Comparison of ENCODE assay signal across 17 cellular contexts in the genomic region with DNA sequence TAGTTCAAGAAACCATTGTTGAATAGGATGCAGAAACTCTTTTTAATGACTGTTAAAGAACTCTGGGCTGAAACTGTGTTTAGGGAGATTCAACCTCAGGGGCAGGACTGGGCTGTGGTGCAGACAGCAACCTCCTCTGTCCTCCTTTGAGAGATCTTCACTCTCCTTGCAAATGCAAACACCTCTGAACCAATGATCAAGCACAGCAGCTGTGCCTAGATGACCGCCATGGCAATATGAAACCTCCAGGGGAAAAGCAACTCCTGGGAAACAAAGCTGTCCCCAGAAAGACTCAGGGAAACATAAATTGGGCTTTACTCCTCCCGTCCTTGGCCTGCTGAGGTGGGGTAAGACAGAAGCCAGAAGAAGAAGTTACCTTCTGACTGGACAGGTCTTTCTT. TPM values are rescaled to one million over a fixed set of nuclear protein-coding genes. Genes with fewer than 3 reads are reported as not detected.
DNase-seq lines count a peak whose midpoint lies in the region; ATAC-seq and TF ChIP-seq lines count a peak whose summit lies in the region.
"Had no signal": no experiment of that assay in that cellular context is flagged by ENCODE, and none has a peak within 500 bp of the region (broad histone marks: within the 10 kb centered on the region; RNA-seq: fewer than 3 reads in every experiment).

No MANE protein-coding gene starts in this region.

- DNase-seq in stimulated activated naive CD8-positive, alpha-beta T cell treated with anti-CD3 and anti-CD28 coated beads, Interleukin-15, Interleukin-2, amounts not matched to agents 100 U/mL and 50 U/mL, for 24 hours: no peak
- DNase-seq in esophagus muscularis mucosa (ENCODE audit: extremely low spot score) (no peak), posterior vena cava (ENCODE audit: low spot score) (peak; percentile 5), C1 segment of cervical spinal cord (lab: John Stamatoyannopoulos, UW) (no peak), NCI-H1105 (lab: John Stamatoyannopoulos, UW) (no peak), glomerular visceral epithelial cell (ENCODE audit: extremely low spot score) (no peak), RPMI8226 (no peak)
- DNase-seq: activated effector memory CD4-positive, alpha-beta T cell treated with anti-CD3 and anti-CD28 coated beads, Interleukin-2, amount 50 U/mL, for 16 hours; foreskin keratinocyte; Karpas-422; naive thymus-derived CD4-positive, alpha-beta T cell; NCI-H2171 treated with DMSO at 0.1 percent for 48 hours; NK-92 treated with Interleukin-12 subunit alpha and Interleukin-12 subunit beta, amount 100 ng/mL, for 24 hours; T-helper 1 cell; WERI-Rb-1 had no signal

- TF ChIP-seq EP300 in esophagus muscularis mucosa (IDR thresholded peaks at IDR 0.05): no peak

- peaks cover 16 to 35% (median 32%) of the 10 kb centered on the region in 4 donors for H3K4me1 ChIP-seq in esophagus muscularis mucosa
- H3K4me1 ChIP-seq: ascending aorta, foreskin keratinocyte had no signal

- H3K27me3 Mint-ChIP-seq in stimulated activated naive CD8-positive, alpha-beta T cell treated with anti-CD3 and anti-CD28 coated beads, Interleukin-15, Interleukin-2, amounts not matched to agents 100 ng/mL and 50 ng/mL, for 24 hours: no peaks in the 10 kb centered on the region
- H3K27me3 Mint-ChIP-seq: naive thymus-derived CD4-positive, alpha-beta T cell had no signal

- TF ChIP-seq POLR2A in esophagus muscularis mucosa (IDR thresholded peaks at IDR 0.05; ENCODE audit: low read depth): no peak

- H3K9me3 ChIP-seq in esophagus muscularis mucosa: no peaks in the 10 kb centered on the region
- H3K9me3 ChIP-seq: ascending aorta had no signal

- H3K27me3 ChIP-seq in esophagus muscularis mucosa: no peaks in the 10 kb centered on the region
- H3K27me3 ChIP-seq: ascending aorta, foreskin keratinocyte had no signal

- H3K36me3 Mint-ChIP-seq in stimulated activated naive CD8-positive, alpha-beta T cell treated with anti-CD3 and anti-CD28 coated beads, Interleukin-15, Interleukin-2, amounts not matched to agents 100 ng/mL and 50 ng/mL, for 24 hours (ENCODE audit: low read depth): peaks cover 61% of the 10 kb centered on the region

- H3K9me3 Mint-ChIP-seq in stimulated activated naive CD8-positive, alpha-beta T cell treated with anti-CD3 and anti-CD28 coated beads, Interleukin-15, Interleukin-2, amounts not matched to agents 100 ng/mL and 50 ng/mL, for 24 hours: no peaks in the 10 kb centered on the region
- H3K9me3 Mint-ChIP-seq: naive thymus-derived CD4-positive, alpha-beta T cell had no signal

- H3K36me3 ChIP-seq in esophagus muscularis mucosa: peaks cover 16 to 87% (median 66%) of the 10 kb centered on the region in 4 donors

- no peaks in the 10 kb centered on the region for H3K4me1 Mint-ChIP-seq in stimulated activated naive CD8-positive, alpha-beta T cell treated with anti-CD3 and anti-CD28 coated beads, Interleukin-15, Interleukin-2, amounts not matched to agents 100 ng/mL and 50 ng/mL, for 24 hours (ENCODE audit: low read depth)

- no peak overlapping the region for H3K4me3 Mint-ChIP-seq in stimulated activated naive CD8-positive, alpha-beta T cell treated with anti-CD3 and anti-CD28 coated beads, Interleukin-15, Interleukin-2, amounts not matched to agents 100 ng/mL and 50 ng/mL, for 24 hours
- H3K4me3 Mint-ChIP-seq: naive thymus-derived CD4-positive, alpha-beta T cell had no signal

- peak overlapping the region; percentile 21 for H3K27ac Mint-ChIP-seq in stimulated activated naive CD8-positive, alpha-beta T cell treated with anti-CD3 and anti-CD28 coated beads, Interleukin-15, Interleukin-2, amounts not matched to agents 100 ng/mL and 50 ng/mL, for 24 hours

- H3K4me3 ChIP-seq in esophagus muscularis mucosa: no peak overlapping the region
- H3K4me3 ChIP-seq: ascending aorta had no signal

- 93% methylated on average over 2 of the region's 2 CpGs for WGBS in esophagus muscularis mucosa

- intact Hi-C loops in esophagus muscularis mucosa (cut with DNase I) (no loop called here), posterior vena cava (cut with DNase I) (no loop called here)

- H3K27ac ChIP-seq in esophagus muscularis mucosa (replicated peaks in 1 of 4): peak overlapping the region in 3 of 4 donors; percentile 18 to 76 (median 64)
- H3K27ac ChIP-seq: foreskin keratinocyte, WERI-Rb-1 had no signal

- no peak for TF ChIP-seq CTCF in esophagus muscularis mucosa (IDR thresholded peaks at IDR 0.05)

- ATAC-seq in stimulated activated naive CD8-positive, alpha-beta T cell treated with anti-CD3 and anti-CD28 coated beads, Interleukin-15, Interleukin-2, amounts not matched to agents 100 U/mL and 50 U/mL, for 24 hours: no peak
- ATAC-seq: foreskin keratinocyte; naive thymus-derived CD4-positive, alpha-beta T cell had no signal

RNA-seq across cellular contexts. Expression of a gene that starts 52.6 kb away (rescaled TPM):
- total RNA-seq in esophagus muscularis mucosa (10 to 100 TPM; 31.3 to 58.8 (median 32.7) TPM), posterior vena cava (10 to 100 TPM; 46.5 to 57.9 TPM)
